In the genomic region with DNA sequence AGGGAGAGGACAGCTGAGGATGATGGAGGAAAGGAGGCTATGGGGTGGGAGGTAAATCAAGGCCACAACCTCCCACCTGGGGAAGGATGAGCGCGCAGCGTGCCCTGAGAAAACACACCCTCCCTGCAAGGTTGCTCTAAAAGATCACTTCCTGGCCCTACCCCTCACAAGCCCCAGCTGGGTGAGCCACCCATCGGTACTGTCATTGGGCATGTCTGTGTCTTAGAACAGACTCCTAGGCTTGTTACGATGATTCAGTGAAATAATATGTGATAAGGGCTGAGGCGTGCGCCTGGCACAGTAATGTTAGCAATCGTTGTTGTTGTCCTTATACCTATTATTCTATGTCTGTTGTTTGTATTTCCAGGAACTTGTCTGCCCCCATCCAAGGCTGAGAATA, we compare ENCODE assay signal across 10 cellular contexts.
DNase-seq lines count a peak whose midpoint lies in the region; TF ChIP-seq lines count a peak whose summit lies in the region.
"Had no signal": no experiment of that assay in that cellular context is flagged by ENCODE, and none has a peak within 500 bp of the region (broad histone marks: within the 10 kb centered on the region; RNA-seq: fewer than 3 reads in every experiment).

No MANE protein-coding gene starts in this region.

- no peak for TF ChIP-seq CTCF in fibroblast of villous mesenchyme (IDR thresholded peaks at IDR 0.05; ENCODE audit: insufficient read depth, low read depth, low read length)

- peak; percentile 42 for DNase-seq in activated CD4-positive, alpha-beta T cell treated with anti-CD3 and anti-CD28 coated beads for 48 hours
- no peak for DNase-seq in activated CD4-positive, alpha-beta T cell treated with anti-CD3 and anti-CD28 coated beads for 1 hour
- DNase-seq in activated CD4-positive, alpha-beta T cell treated with anti-CD3 and anti-CD28 coated beads, Interleukin-2, amount 50 U/mL, for 1 hour, result peak; percentile 6
- peak; percentile 73 for DNase-seq in fibroblast of villous mesenchyme (ENCODE audit: low read depth)
- peak; percentile 16 for DNase-seq in stimulated activated CD4-positive, alpha-beta T cell treated with anti-CD3 and anti-CD28 coated beads, Interleukin-4, amount 100 ng/mL, for 1 hour
- DNase-seq in cortex of kidney (lab: John Stamatoyannopoulos, UW), result no peak
- no peak for DNase-seq in Ammon's horn (ENCODE audit: low spot score)
- no peak for DNase-seq in midbrain (lab: John Stamatoyannopoulos, UW)
- DNase-seq: NCI-H2171 treated with DMSO at 0.1 percent for 48 hours had no signal

- no peak overlapping the region for H3K4me3 ChIP-seq in fibroblast of villous mesenchyme (ENCODE audit: low read depth, low read length)
- H3K4me3 ChIP-seq: heart left ventricle had no signal

Comparison
In these comparisons a context has a peak if more than half of its experiments do, and no peak if none do; other contexts are left out.
1. DNase-seq: peak in activated CD4-positive, alpha-beta T cell treated with anti-CD3 and anti-CD28 coated beads for 48 hours (single experiment), activated CD4-positive, alpha-beta T cell treated with anti-CD3 and anti-CD28 coated beads, Interleukin-2, amount 50 U/mL, for 1 hour (single experiment), fibroblast of villous mesenchyme (single experiment) and stimulated activated CD4-positive, alpha-beta T cell treated with anti-CD3 and anti-CD28 coated beads, Interleukin-4, amount 100 ng/mL, for 1 hour (single experiment); none in activated CD4-positive, alpha-beta T cell treated with anti-CD3 and anti-CD28 coated beads for 1 hour (single experiment), cortex of kidney (single experiment), Ammon's horn (single experiment) and midbrain (single experiment).